In the genomic region with DNA sequence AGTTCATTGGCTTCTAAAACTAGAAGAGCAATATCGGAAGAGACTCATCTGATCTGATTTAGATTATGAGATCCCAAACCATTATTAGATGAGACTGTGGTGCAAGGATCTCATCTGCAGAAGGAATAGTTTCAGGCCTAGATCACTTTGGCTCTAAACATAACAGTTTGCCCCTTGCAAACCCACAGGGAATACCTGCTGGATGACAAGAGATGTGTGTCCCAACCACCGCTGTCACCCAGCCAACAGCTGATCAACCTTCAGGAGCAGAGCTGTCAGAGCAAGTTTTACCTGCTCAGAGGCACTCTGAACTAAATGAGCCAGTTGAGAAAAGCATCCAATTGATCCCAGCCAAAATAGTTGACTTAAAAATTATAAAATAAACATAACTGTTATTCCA, we compare ENCODE assay signal across 1 cellular context.
TF ChIP-seq lines count a peak whose summit lies in the region.

No MANE protein-coding gene starts in this region.

TF ChIP-seq in IMR-90, 13 proteins besides CTCF, POLR2A, EP300 and RAD21:
- TF ChIP-seq, protein P1, sequence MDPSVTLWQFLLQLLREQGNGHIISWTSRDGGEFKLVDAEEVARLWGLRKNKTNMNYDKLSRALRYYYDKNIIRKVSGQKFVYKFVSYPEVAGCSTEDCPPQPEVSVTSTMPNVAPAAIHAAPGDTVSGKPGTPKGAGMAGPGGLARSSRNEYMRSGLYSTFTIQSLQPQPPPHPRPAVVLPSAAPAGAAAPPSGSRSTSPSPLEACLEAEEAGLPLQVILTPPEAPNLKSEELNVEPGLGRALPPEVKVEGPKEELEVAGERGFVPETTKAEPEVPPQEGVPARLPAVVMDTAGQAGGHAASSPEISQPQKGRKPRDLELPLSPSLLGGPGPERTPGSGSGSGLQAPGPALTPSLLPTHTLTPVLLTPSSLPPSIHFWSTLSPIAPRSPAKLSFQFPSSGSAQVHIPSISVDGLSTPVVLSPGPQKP (IDR thresholded peaks at IDR 0.05; ENCODE audit: borderline replicate concordance, low read depth, low read length) = no peak
- TF ChIP-seq, protein P2, sequence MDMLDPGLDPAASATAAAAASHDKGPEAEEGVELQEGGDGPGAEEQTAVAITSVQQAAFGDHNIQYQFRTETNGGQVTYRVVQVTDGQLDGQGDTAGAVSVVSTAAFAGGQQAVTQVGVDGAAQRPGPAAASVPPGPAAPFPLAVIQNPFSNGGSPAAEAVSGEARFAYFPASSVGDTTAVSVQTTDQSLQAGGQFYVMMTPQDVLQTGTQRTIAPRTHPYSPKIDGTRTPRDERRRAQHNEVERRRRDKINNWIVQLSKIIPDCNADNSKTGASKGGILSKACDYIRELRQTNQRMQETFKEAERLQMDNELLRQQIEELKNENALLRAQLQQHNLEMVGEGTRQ (IDR thresholded peaks at IDR 0.05; ENCODE audit: low read depth, low read length) = no peak
- no peak for TF ChIP-seq NFE2L2 (IDR thresholded peaks at IDR 0.05; ENCODE audit: low read depth, low read length)
- no peak for TF ChIP-seq CEBPB (IDR thresholded peaks at IDR 0.05; ENCODE audit: low read depth, low read length)
- no peak for TF ChIP-seq CHD1 (IDR thresholded peaks at IDR 0.05; ENCODE audit: low read depth, low read length)
- no peak for TF ChIP-seq FOS (IDR thresholded peaks at IDR 0.05; ENCODE audit: low read depth, low read length)
- no peak for TF ChIP-seq MAFK (IDR thresholded peaks at IDR 0.05; ENCODE audit: low read depth, low read length)
- no peak for TF ChIP-seq BHLHE40 (IDR thresholded peaks at IDR 0.05; ENCODE audit: low read depth, low read length)
- TF ChIP-seq MXI1 (IDR thresholded peaks at IDR 0.05; ENCODE audit: borderline replicate concordance, low read depth, low read length) = no peak
- TF ChIP-seq RFX5 (IDR thresholded peaks at IDR 0.05; ENCODE audit: low read depth, low read length) = no peak
TF ChIP-seq in IMR-90: peak in this region for 0.
